28 cellular contexts compared by ENCODE assay signal in genomic region chr10:71643904-71644303, GRCh38.
DNase-seq lines count a peak whose midpoint lies in the region; ATAC-seq, FAIRE-seq and TF ChIP-seq lines count a peak whose summit lies in the region.
"Had no signal": no experiment of that assay in that cellular context is flagged by ENCODE, and none has a peak within 500 bp of the region (broad histone marks: within the 10 kb centered on the region; RNA-seq: fewer than 3 reads in every experiment).

No MANE protein-coding gene starts in this region.

- H3K27ac ChIP-seq in upper lobe of right lung: no peak overlapping the region
- no peak overlapping the region for H3K27ac ChIP-seq in HepG2 (ENCODE audit: extremely low read length, insufficient read depth, low read length)
- H3K27ac ChIP-seq: 22Rv1, cardiac muscle cell, coronary artery, gastrocnemius medialis, spleen, WERI-Rb-1 had no signal

- 93% methylated on average over 3 of the region's 6 CpGs for WGBS in HepG2 (ENCODE audit: low lambda C conversion rate)

- no TSS peak for BruUV-seq in HepG2 (replicated peaks; lab: Mats Ljungman, UMichigan)

- peak; percentile 21 for ATAC-seq in HG03108 (IDR thresholded peaks at IDR 0.05; ENCODE audit: unreplicated experiment)
- ATAC-seq in upper lobe of right lung: no peak
- no peak for ATAC-seq in HG02678 (IDR thresholded peaks at IDR 0.05; ENCODE audit: unreplicated experiment)
- no peak for ATAC-seq in HepG2
- ATAC-seq: gastrocnemius medialis; GM23338; natural killer cell; SK-N-SH treated with all-trans-retinoic acid at 6 μM for 48 hours; stimulated activated effector memory CD8-positive, alpha-beta T cell treated with anti-CD3 and anti-CD28 coated beads, Interleukin-12 subunit alpha, Interleukin-12 subunit beta, amount 100 ng/mL, for 72 hours had no signal

- no peaks in the 10 kb centered on the region for H3K36me3 ChIP-seq in upper lobe of right lung
- H3K36me3 ChIP-seq in HepG2 (replicated peaks in 1 of 2; ENCODE audit: control insufficient read depth in 1 of 2, insufficient read depth in 2 of 2, low read length in 2 of 2): no peaks in the 10 kb centered on the region
- H3K36me3 ChIP-seq: cardiac muscle cell, gastrocnemius medialis, spleen had no signal

- TF ChIP-seq EP300 in HepG2 (IDR thresholded peaks at IDR 0.05; ENCODE audit: low read depth in 2 of 2, low read length in 2 of 2): no peak
- TF ChIP-seq EP300 in HepG2 (CRISPR knock-in tag; IDR thresholded peaks at IDR 0.05; ENCODE audit: borderline replicate concordance): no peak

- in situ Hi-C loops in HepG2 (cut with HindIII; ENCODE audit: extremely low pct_ligation_motif_present, low pct_unique_long_range_greater_than_20kb): no loop called here

- TF ChIP-seq POLR2A in HepG2 (IDR thresholded peaks at IDR 0.05; ENCODE audit: insufficient read depth in 1 of 2, low read depth in 2 of 2, low read length in 2 of 2): no peak

- H3K4me1 ChIP-seq in upper lobe of right lung (no peaks in the 10 kb centered on the region), HepG2 (ENCODE audit: insufficient read depth, low read length) (peaks cover 13% of the 10 kb centered on the region)

- intact Hi-C loops in upper lobe of right lung (cut with DNase I) (no loop called here), HepG2 (cut with micrococcal nuclease; ENCODE audit: unreplicated experiment) (no loop called here)

- no peaks in the 10 kb centered on the region for H3K27me3 ChIP-seq in upper lobe of right lung
- H3K27me3 ChIP-seq in HepG2 (ENCODE audit: control insufficient read depth in 1 of 2, insufficient read depth in 2 of 2, low read length in 2 of 2): peaks cover 1 to 9% of the 10 kb centered on the region in 2 experiments; a peak in 2 of 5 replicates
- H3K27me3 ChIP-seq: gastrocnemius medialis had no signal

- no peak for TF ChIP-seq RAD21 in HepG2 (CRISPR knock-in tag; IDR thresholded peaks at IDR 0.05)

- no peak overlapping the region for H3K9ac ChIP-seq in HepG2 (ENCODE audit: insufficient read depth, low read depth, low read length)

- H3K4me2 ChIP-seq in HepG2 (ENCODE audit: low read depth, low read length): no peak overlapping the region
- H3K4me2 ChIP-seq: GM23338 had no signal

- no peaks in the 10 kb centered on the region for H4K20me1 ChIP-seq in HepG2 (ENCODE audit: insufficient read depth, low read length)

- no peak overlapping the region for H2AFZ ChIP-seq in HepG2 (ENCODE audit: low read length)
- H2AFZ ChIP-seq: GM23338 had no signal

- no peaks in the 10 kb centered on the region for H3K9me3 ChIP-seq in upper lobe of right lung
- H3K9me3 ChIP-seq in HepG2 (ENCODE audit: low read length): no peaks in the 10 kb centered on the region
- H3K9me3 ChIP-seq: gastrocnemius medialis, spleen had no signal

- DNase-seq in NCI-H146 (lab: John Stamatoyannopoulos, UW): peak; percentile 19
- DNase-seq in NCI-H146 treated with DMSO at 0.1 percent for 48 hours (lab: John Stamatoyannopoulos, UW; ENCODE audit: unreplicated experiment): no peak
- DNase-seq in germinal center (ENCODE audit: low spot score): peak; percentile 51
- DNase-seq in upper lobe of right lung: no peak
- no peak for DNase-seq in NCI-H2171 (lab: John Stamatoyannopoulos, UW)
- no peak for DNase-seq in HepG2 (ENCODE audit: low spot score)
- DNase-seq: activated CD4-positive, alpha-beta T cell treated with anti-CD3 and anti-CD28 coated beads, Interleukin-2, amount 50 U/mL, for 1 hour; aorta; CD8-positive, alpha-beta memory T cell; DMS153; gastrocnemius medialis; hypothalamus; natural killer cell; NCI-H187; NCI-H748 treated with DMSO at 0.1 percent for 48 hours; OCI-M1; retina; spleen; stimulated activated CD4-positive, alpha-beta T cell treated with anti-CD3 and anti-CD28 coated beads, Interleukin-2, amount 100 ng/mL, for 48 hours; WERI-Rb-1 had no signal

- no peak overlapping the region for H3K4me3 ChIP-seq in upper lobe of right lung
- no peak overlapping the region for H3K4me3 ChIP-seq in HepG2 (replicated peaks in 1 of 3; ENCODE audit: insufficient read depth in 1 of 3, low read depth in 2 of 3, low read length in 3 of 3)
- H3K4me3 ChIP-seq: cardiac muscle cell, coronary artery, gastrocnemius medialis, GM23338, spleen had no signal

- POLR2A ChIA-PET in HepG2 (lab: Yijun Ruan, JAX): no interaction called here

- no peak for FAIRE-seq in HepG2 (lab: Jason Lieb, UNC)

- TF ChIP-seq CTCF in upper lobe of right lung (IDR thresholded peaks at IDR 0.05) (no peak), HepG2 (CRISPR knock-in tag; IDR thresholded peaks at IDR 0.05) (no peak)

- CTCF ChIA-PET in HepG2 (lab: Yijun Ruan, JAX; ENCODE audit: low intra/inter-chr PET ratio, low total read pairs): no interaction called here

- no peaks in the 10 kb centered on the region for H3K79me2 ChIP-seq in HepG2 (ENCODE audit: insufficient read depth, low read length)

TF ChIP-seq in HepG2, 621 proteins besides CTCF, POLR2A, EP300 and RAD21:
- TF ChIP-seq MNT (IDR thresholded peaks at IDR 0.05) (no peak), ZNF777 (CRISPR knock-in tag; IDR thresholded peaks at IDR 0.05) (no peak), BRCA1 (CRISPR knock-in tag; IDR thresholded peaks at IDR 0.05) (no peak)

Comparison
In these comparisons a context has a peak if more than half of its experiments do, and no peak if none do; other contexts are left out.
1. DNase-seq: peak in NCI-H146 (single experiment) and germinal center (single experiment); none in NCI-H146 treated with DMSO at 0.1 percent for 48 hours (single experiment), upper lobe of right lung (single experiment), NCI-H2171 (single experiment) and HepG2 (single experiment).